In the genomic region with DNA sequence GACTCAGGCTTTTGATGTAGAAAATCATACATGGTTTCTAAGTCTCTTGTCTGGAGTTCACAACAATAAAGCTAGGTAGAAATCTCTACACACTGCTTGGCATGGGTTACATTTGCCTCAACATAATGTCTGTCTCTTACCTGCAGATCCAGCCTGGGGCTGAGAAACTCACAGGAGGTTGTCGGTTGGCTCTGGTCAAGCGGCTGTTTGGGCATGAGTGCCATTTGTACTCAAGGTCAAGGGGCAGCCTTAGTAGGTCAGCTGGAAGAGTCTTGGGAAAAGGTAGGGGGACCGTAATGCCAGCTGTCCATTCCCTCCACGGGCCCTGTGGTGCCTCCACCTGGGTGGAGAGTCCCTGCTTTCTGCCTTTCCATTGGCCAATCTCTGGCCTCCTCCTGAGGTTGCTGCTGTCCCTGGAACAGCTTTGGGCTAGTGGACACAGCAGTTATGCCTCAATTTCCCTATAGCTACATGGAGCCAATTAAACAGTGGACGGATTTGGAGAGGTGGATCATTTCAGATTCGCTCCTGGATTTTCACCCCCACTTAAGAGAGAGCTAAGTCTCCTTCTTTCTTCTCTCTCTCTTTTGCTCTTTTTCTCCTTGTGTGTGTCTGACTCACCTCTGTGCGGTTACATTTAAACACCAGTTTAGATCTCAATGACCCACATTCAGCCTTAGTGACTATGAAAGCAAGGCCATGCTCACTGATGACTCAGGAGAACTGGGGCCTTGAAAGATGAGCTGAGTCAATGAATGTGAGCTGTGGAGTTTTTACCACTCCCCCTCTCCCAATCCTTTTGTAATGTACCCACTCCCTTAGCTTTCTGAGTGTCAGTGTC, we compare ENCODE assay signal across 8 cellular contexts.
DNase-seq lines count a peak whose midpoint lies in the region; ATAC-seq, FAIRE-seq and TF ChIP-seq lines count a peak whose summit lies in the region.

No MANE protein-coding gene starts in this region.

- H3K9me3 ChIP-seq in A549 = no peaks in the 10 kb centered on the region
- H3K9me3 ChIP-seq in gastroesophageal sphincter = no peaks in the 10 kb centered on the region

- FAIRE-seq in A549 (lab: Jason Lieb, UNC) = no peak

- TF ChIP-seq POLR2A in A549 (IDR thresholded peaks at IDR 0.05; ENCODE audit: low read length) (no peak), gastroesophageal sphincter (IDR thresholded peaks at IDR 0.05) (no peak)

- peak; percentile 27 to 38; a peak in 3 of 5 replicates for TF ChIP-seq RAD21 in A549 (conservative IDR thresholded peaks at IDR 0.05 in 1 of 2, IDR thresholded peaks at IDR 0.05 in 1 of 2)

- H3K27me3 Mint-ChIP-seq in activated CD8-positive, alpha-beta T cell treated with anti-CD3 and anti-CD28 coated beads, Interleukin-2, amount 10 ng/mL, durations not matched to agents 7 days and 5 days (ENCODE audit: low read depth) = no peaks in the 10 kb centered on the region

- peak; percentile 51 to 80; a peak in 3 of 5 replicates for TF ChIP-seq EP300 in A549 (IDR thresholded peaks at IDR 0.05)
- TF ChIP-seq EP300 in gastroesophageal sphincter (IDR thresholded peaks at IDR 0.05) = no peak

- H3K27ac ChIP-seq in A549 (peak overlapping the region; percentile 96 to 99), gastroesophageal sphincter (peak overlapping the region in 3 of 4 donors; percentile 59 to 71 (median 70))

- H3K36me3 Mint-ChIP-seq in activated CD8-positive, alpha-beta T cell treated with anti-CD3 and anti-CD28 coated beads, Interleukin-2, amount 10 ng/mL, durations not matched to agents 7 days and 5 days (ENCODE audit: low read depth) = peaks cover 17% of the 10 kb centered on the region

- H3K4me3 ChIP-seq in A549 (no peak overlapping the region), gastroesophageal sphincter (no peak overlapping the region)

- H3K36me3 ChIP-seq in gastroesophageal sphincter = no peaks in the 10 kb centered on the region

- POLR2A ChIA-PET in A549 (lab: Yijun Ruan, JAX) = interaction anchor here (0.5 to 7.6 kb wide), 20 partner anchors 9 to 199 kb away, joined by 3 to 107 read pairs (median 5); partner anchors contain the start of genes HIF1A and SNAPC1
- POLR2A ChIA-PET in activated CD8-positive, alpha-beta T cell treated with anti-CD3 and anti-CD28 coated beads, Interleukin-2, amount 10 ng/mL, durations not matched to agents 7 days and 5 days (lab: Charles Lee) = interaction anchor here (0.9 kb wide), 2 partner anchors 11 to 31 kb away, joined by 3 to 4 read pairs; no protein-coding TSS in a partner anchor

- peaks cover 41% of the 10 kb centered on the region for H3K4me1 Mint-ChIP-seq in activated CD8-positive, alpha-beta T cell treated with anti-CD3 and anti-CD28 coated beads, Interleukin-2, amount 10 ng/mL, durations not matched to agents 7 days and 5 days (ENCODE audit: low read depth)

- H3K4me1 ChIP-seq in A549 (peaks cover 89% of the 10 kb centered on the region), gastroesophageal sphincter (peaks cover 0 to 52% (median 8%) of the 10 kb centered on the region in 3 donors)

- WGBS in A549 (ENCODE audit: missing lambda C conversion rate) = 28% methylated on average over 5 of the region's 7 CpGs
- WGBS in gastroesophageal sphincter (ENCODE audit: low coverage in 1 of 2), 2 donors = 61 to 69% methylated on average over 3 to 4 of the region's 7 CpGs

- peak overlapping the region; percentile 82 for H3K4me2 ChIP-seq in A549

- no peaks in the 10 kb centered on the region for H3K27me3 ChIP-seq in gastroesophageal sphincter

- H3K9me3 Mint-ChIP-seq in activated CD8-positive, alpha-beta T cell treated with anti-CD3 and anti-CD28 coated beads, Interleukin-2, amount 10 ng/mL, durations not matched to agents 7 days and 5 days (ENCODE audit: insufficient read depth) = peaks cover 5% of the 10 kb centered on the region

- ATAC-seq in A549 (peak; percentile 55 to 57), gastroesophageal sphincter (no peak)
- ATAC-seq in activated CD8-positive, alpha-beta T cell treated with anti-CD3 and anti-CD28 coated beads, Interleukin-2, amount 10 ng/mL, durations not matched to agents 7 days and 5 days = peak; percentile 52

- CTCF ChIA-PET in A549 (lab: Yijun Ruan, JAX) = interaction anchor here (0.7 to 3.2 kb wide), 23 partner anchors 8 to 276 kb away, joined by 3 to 17 read pairs (median 4); partner anchors contain the start of gene HIF1A
- CTCF ChIA-PET in activated CD8-positive, alpha-beta T cell treated with anti-CD3 and anti-CD28 coated beads, Interleukin-2, amount 10 ng/mL, durations not matched to agents 7 days and 5 days (lab: Charles Lee) = interaction anchor here (1.1 to 2.0 kb wide), 3 partner anchors 9 to 58 kb away, joined by 4 to 6 read pairs (median 4); no protein-coding TSS in a partner anchor

- peak; percentile 93 to 95 for DNase-seq in A549 (ENCODE audit: low read depth in 1 of 2, low spot score in 1 of 2)
- peak; percentile 97 for DNase-seq in HPDE6-E6E7 (ENCODE audit: extremely low spot score)
- DNase-seq in activated CD8-positive, alpha-beta T cell treated with anti-CD3 and anti-CD28 coated beads, Interleukin-2, amount 10 ng/mL, durations not matched to agents 7 days and 5 days = no peak
- peak; percentile 51 for DNase-seq in stimulated activated CD8-positive, alpha-beta memory T cell treated with anti-CD3 and anti-CD28 coated beads, Interleukin-4, amount 100 ng/mL, for 48 hours
- DNase-seq in NCI-H345 (lab: John Stamatoyannopoulos, UW) = no peak
- no peak for DNase-seq in RPMI8226
- no peak for DNase-seq in anterior cingulate cortex (lab: John Stamatoyannopoulos, UW)

- H3K27ac Mint-ChIP-seq in activated CD8-positive, alpha-beta T cell treated with anti-CD3 and anti-CD28 coated beads, Interleukin-2, amount 10 ng/mL, durations not matched to agents 7 days and 5 days = peak overlapping the region; percentile 3

- no peak overlapping the region for H3K4me3 Mint-ChIP-seq in activated CD8-positive, alpha-beta T cell treated with anti-CD3 and anti-CD28 coated beads, Interleukin-2, amount 10 ng/mL, durations not matched to agents 7 days and 5 days

- no peak for TF ChIP-seq CTCF in A549 (IDR thresholded peaks at IDR 0.05)
- no peak for TF ChIP-seq CTCF in gastroesophageal sphincter (IDR thresholded peaks at IDR 0.05)

TF ChIP-seq in A549, 52 proteins besides CTCF, POLR2A, EP300 and RAD21 (continues in another document):
- TF ChIP-seq ZNF302 (CRISPR knock-in tag; IDR thresholded peaks at IDR 0.05) (no peak), RARB (CRISPR knock-in tag; IDR thresholded peaks at IDR 0.05) (peak; percentile 58), NR3C1 (IDR thresholded peaks at IDR 0.05) (no peak), GATA3 (IDR thresholded peaks at IDR 0.05; ENCODE audit: borderline replicate concordance) (peak; percentile 87; the same call in 1 of the 2 replicates), HOXB5 (CRISPR knock-in tag; IDR thresholded peaks at IDR 0.05) (peak; percentile 34), HOXB13 (CRISPR knock-in tag; IDR thresholded peaks at IDR 0.05; ENCODE audit: low read depth) (peak; percentile 73; the same call in 1 of the 2 replicates), FOXS1 (CRISPR knock-in tag; IDR thresholded peaks at IDR 0.05) (peak; percentile 60; the same call in 1 of the 2 replicates), MAX (IDR thresholded peaks at IDR 0.05) (peak; percentile 87), POLR2AphosphoS2 (conservative IDR thresholded peaks at IDR 0.05; ENCODE audit: low read length) (no peak), ATOH8 (CRISPR knock-in tag; IDR thresholded peaks at IDR 0.05; ENCODE audit: low read depth) (0 out of 2 replicates have a peak, but pooled peaks have one; percentile 41), NPAS2 (CRISPR knock-in tag; IDR thresholded peaks at IDR 0.05; ENCODE audit: borderline replicate concordance) (no peak), CEBPB (IDR thresholded peaks at IDR 0.05) (peak in 1 of 2 experiments; percentile 50; a peak in 1 of 4 replicates), TP53 (CRISPR knock-in tag; IDR thresholded peaks at IDR 0.05) (peak; percentile 47; the same call in 1 of the 2 replicates), MAFK (IDR thresholded peaks at IDR 0.05; ENCODE audit: partially characterized antibody) (peak; percentile 98), SMC3 (IDR thresholded peaks at IDR 0.05) (peak; percentile 31; the same call in 1 of the 3 replicates), JUNB (IDR thresholded peaks at IDR 0.05) (peak; percentile 85)
- TF ChIP-seq, protein P1, sequence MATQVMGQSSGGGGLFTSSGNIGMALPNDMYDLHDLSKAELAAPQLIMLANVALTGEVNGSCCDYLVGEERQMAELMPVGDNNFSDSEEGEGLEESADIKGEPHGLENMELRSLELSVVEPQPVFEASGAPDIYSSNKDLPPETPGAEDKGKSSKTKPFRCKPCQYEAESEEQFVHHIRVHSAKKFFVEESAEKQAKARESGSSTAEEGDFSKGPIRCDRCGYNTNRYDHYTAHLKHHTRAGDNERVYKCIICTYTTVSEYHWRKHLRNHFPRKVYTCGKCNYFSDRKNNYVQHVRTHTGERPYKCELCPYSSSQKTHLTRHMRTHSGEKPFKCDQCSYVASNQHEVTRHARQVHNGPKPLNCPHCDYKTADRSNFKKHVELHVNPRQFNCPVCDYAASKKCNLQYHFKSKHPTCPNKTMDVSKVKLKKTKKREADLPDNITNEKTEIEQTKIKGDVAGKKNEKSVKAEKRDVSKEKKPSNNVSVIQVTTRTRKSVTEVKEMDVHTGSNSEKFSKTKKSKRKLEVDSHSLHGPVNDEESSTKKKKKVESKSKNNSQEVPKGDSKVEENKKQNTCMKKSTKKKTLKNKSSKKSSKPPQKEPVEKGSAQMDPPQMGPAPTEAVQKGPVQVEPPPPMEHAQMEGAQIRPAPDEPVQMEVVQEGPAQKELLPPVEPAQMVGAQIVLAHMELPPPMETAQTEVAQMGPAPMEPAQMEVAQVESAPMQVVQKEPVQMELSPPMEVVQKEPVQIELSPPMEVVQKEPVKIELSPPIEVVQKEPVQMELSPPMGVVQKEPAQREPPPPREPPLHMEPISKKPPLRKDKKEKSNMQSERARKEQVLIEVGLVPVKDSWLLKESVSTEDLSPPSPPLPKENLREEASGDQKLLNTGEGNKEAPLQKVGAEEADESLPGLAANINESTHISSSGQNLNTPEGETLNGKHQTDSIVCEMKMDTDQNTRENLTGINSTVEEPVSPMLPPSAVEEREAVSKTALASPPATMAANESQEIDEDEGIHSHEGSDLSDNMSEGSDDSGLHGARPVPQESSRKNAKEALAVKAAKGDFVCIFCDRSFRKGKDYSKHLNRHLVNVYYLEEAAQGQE (IDR thresholded peaks at IDR 0.05) = no peak

Comparison
In these comparisons a context has a peak if more than half of its experiments do, and no peak if none do; other contexts are left out.
1. DNase-seq: peak in A549 (2 of 2), HPDE6-E6E7 (single experiment) and stimulated activated CD8-positive, alpha-beta memory T cell treated with anti-CD3 and anti-CD28 coated beads, Interleukin-4, amount 100 ng/mL, for 48 hours (single experiment); none in activated CD8-positive, alpha-beta T cell treated with anti-CD3 and anti-CD28 coated beads, Interleukin-2, amount 10 ng/mL, durations not matched to agents 7 days and 5 days (single experiment), NCI-H345 (single experiment), RPMI8226 (single experiment) and anterior cingulate cortex (0 of 58).